8 cellular contexts compared by ENCODE assay signal in genomic region chr16:18789515-18789849, GRCh38. TPM values are rescaled to one million over a fixed set of nuclear protein-coding genes. Genes with fewer than 3 reads are reported as not detected.
A peak's percentile ranks its signal among the peaks of the same experiment; 100 is the strongest.
DNase-seq lines count a peak whose midpoint lies in the region; ATAC-seq and TF ChIP-seq lines count a peak whose summit lies in the region.

No MANE protein-coding gene starts in this region.

- TSS peak; percentile 45 for BruUV-seq in Calu3 (replicated peaks; lab: Mats Ljungman, UMichigan)

- peak overlapping the region; percentile 97 for H3K4me2 ChIP-seq in fibroblast of lung (ENCODE audit: extremely low read depth, insufficient read depth, low read length)

- H3K27me3 ChIP-seq in SJCRH30 (no peaks in the 10 kb centered on the region), fibroblast of lung (ENCODE audit: control insufficient read depth, insufficient read depth, low read length) (no peaks in the 10 kb centered on the region)

- DNase-seq in Calu3, result no peak
- no peak for DNase-seq in SJCRH30
- DNase-seq in fibroblast of lung (ENCODE audit: low read depth in 2 of 2), result no peak
- peak; percentile 24 for DNase-seq in pons (ENCODE audit: low spot score)
- no peak for DNase-seq in GM13977 (ENCODE audit: low spot score)
- DNase-seq in HuH-7 (ENCODE audit: low spot score), result no peak

- H4K20me1 ChIP-seq in fibroblast of lung (ENCODE audit: control insufficient read depth, extremely low read depth, insufficient read depth, low read length), result peaks cover 11% of the 10 kb centered on the region

- no peaks in the 10 kb centered on the region for H3K9me3 ChIP-seq in SJCRH30 (replicated peaks)
- no peaks in the 10 kb centered on the region for H3K9me3 ChIP-seq in fibroblast of lung (ENCODE audit: control insufficient read depth, insufficient read depth, low read depth, low read length)

- no peak for TF ChIP-seq CTCF in Calu3 (IDR thresholded peaks at IDR 0.05; ENCODE audit: unreplicated experiment)
- no peak for TF ChIP-seq CTCF in fibroblast of lung (conservative IDR thresholded peaks at IDR 0.05 in 1 of 2, IDR thresholded peaks at IDR 0.05 in 1 of 2; ENCODE audit: low read depth in 1 of 2, low read length in 2 of 2)
- no peak for TF ChIP-seq CTCF in GM13977 (IDR thresholded peaks at IDR 0.05; ENCODE audit: extremely low read depth, insufficient read depth, missing control alignments)

- peak overlapping the region; percentile 85 for H3K9ac ChIP-seq in fibroblast of lung (ENCODE audit: insufficient read depth, low read length)

- H3K36me3 ChIP-seq in SJCRH30 (peaks cover 81% of the 10 kb centered on the region), fibroblast of lung (ENCODE audit: control insufficient read depth, insufficient read depth, low read length) (peaks cover 22% of the 10 kb centered on the region)

- peak overlapping the region; percentile 98 for H3K27ac Mint-ChIP-seq in Calu3 (ENCODE audit: unreplicated experiment)

- no peak overlapping the region for H2AFZ ChIP-seq in fibroblast of lung (ENCODE audit: low read length)

- H3K27ac ChIP-seq in SJCRH30, result peak overlapping the region; percentile 87
- peak overlapping the region; percentile 84 for H3K27ac ChIP-seq in fibroblast of lung (ENCODE audit: insufficient read depth, low read length)

- ATAC-seq in GM19035 (IDR thresholded peaks at IDR 0.05; ENCODE audit: unreplicated experiment) (no peak), GM19395 (IDR thresholded peaks at IDR 0.05; ENCODE audit: unreplicated experiment) (no peak)

- in situ Hi-C loops in GM13977 (cut with MboI; ENCODE audit: low pct_unique_long_range_greater_than_20kb, low sequenced_read_pairs, unreplicated experiment), result loop anchor here (25.0 kb wide), 1 partner anchor 1502 kb away; no protein-coding TSS in a partner anchor

- peaks cover 47% of the 10 kb centered on the region for H3K4me1 Mint-ChIP-seq in Calu3 (ENCODE audit: low read depth, unreplicated experiment)

- H3K79me2 ChIP-seq in fibroblast of lung (ENCODE audit: control insufficient read depth, insufficient read depth, low read length), result peaks cover 62% of the 10 kb centered on the region

- no peaks in the 10 kb centered on the region for H3K27me3 Mint-ChIP-seq in Calu3 (ENCODE audit: unreplicated experiment)

- CTCF ChIA-PET in Calu3 (lab: Charles Lee), result interaction anchor here (0.6 to 4.8 kb wide), 3 partner anchors 9 to 304 kb away, joined by 10 to 39 read pairs (median 17); partner anchors contain the start of gene ARL6IP1

- H3K36me3 Mint-ChIP-seq in Calu3 (ENCODE audit: insufficient read depth, unreplicated experiment), result peaks cover 93% of the 10 kb centered on the region

- H3K9me3 Mint-ChIP-seq in Calu3 (ENCODE audit: low read depth, unreplicated experiment), result no peaks in the 10 kb centered on the region

- H3K4me1 ChIP-seq in SJCRH30 (peaks cover 9% of the 10 kb centered on the region), fibroblast of lung (ENCODE audit: control insufficient read depth, extremely low read depth, insufficient read depth, low read length) (peaks cover 11% of the 10 kb centered on the region)

- intact Hi-C loops in Calu3 (cut with micrococcal nuclease; ENCODE audit: unreplicated experiment), result no loop called here

- H3K4me3 ChIP-seq in SJCRH30 (peak overlapping the region; percentile 92), fibroblast of lung (replicated peaks in 1 of 4; ENCODE audit: control extremely low read depth in 1 of 4, insufficient read depth in 1 of 4, low read depth in 3 of 4, low read length in 4 of 4) (peak overlapping the region; percentile 71 to 100 (median 83))

- peak overlapping the region; percentile 96 for H3K4me3 Mint-ChIP-seq in Calu3 (ENCODE audit: low read depth, unreplicated experiment)

RNA-seq across cellular contexts. Expression of gene RPS15A, which starts 0.7 kb away (rescaled TPM):
- total RNA-seq in Calu3 (2022), result 1,182 and 1,352 TPM in 2 replicates
- 3,616 and 3,934 TPM in 2 replicates for total RNA-seq in SJCRH30 (2014; rRNA removed; shearing (Covaris generic))
- 1,585 and 1,952 TPM in 2 replicates for total RNA-seq in fibroblast of lung
- polyA plus RNA-seq in fibroblast of lung, result 3,629 and 3,828 TPM in 2 replicates
- 2,339 and 2,795 TPM in 2 replicates for polyA plus RNA-seq in fibroblast of lung (2012)
- polyA minus RNA-seq in fibroblast of lung (ENCODE audit: low replicate concordance), result 324 and 332 TPM in 2 replicates

RNA-seq across cellular contexts. Expression of gene ARL6IP1, which starts 11.9 kb away (rescaled TPM):
- total RNA-seq in Calu3 (2022) (296 and 313 TPM in 2 replicates), fibroblast of lung (116 and 224 TPM in 2 replicates)
- total RNA-seq in SJCRH30 (2014; rRNA removed; shearing (Covaris generic)), result 304 and 310 TPM in 2 replicates
- 119 and 264 TPM in 2 replicates for polyA plus RNA-seq in fibroblast of lung
- 98.5 and 154 TPM in 2 replicates for polyA plus RNA-seq in fibroblast of lung (2012)
- 54.0 and 90.9 TPM in 2 replicates for polyA minus RNA-seq in fibroblast of lung (ENCODE audit: low replicate concordance)
